Comparison of ENCODE assay signal across 8 cellular contexts in genomic region chr3:141796436-141797166, GRCh38. TPM values are rescaled to one million over a fixed set of nuclear protein-coding genes. Genes with fewer than 3 reads are reported as not detected.
A peak's percentile ranks its signal among the peaks of the same experiment; 100 is the strongest.
DNase-seq lines count a peak whose midpoint lies in the region; ATAC-seq and TF ChIP-seq lines count a peak whose summit lies in the region.
"Had no signal": no experiment of that assay in that cellular context is flagged by ENCODE, and none has a peak within 500 bp of the region (broad histone marks: within the 10 kb centered on the region; RNA-seq: fewer than 3 reads in every experiment).

No MANE protein-coding gene starts in this region.

- peak; percentile 96 for ATAC-seq in GM19397 (IDR thresholded peaks at IDR 0.05; ENCODE audit: unreplicated experiment)
- ATAC-seq in HG03469 (IDR thresholded peaks at IDR 0.05; ENCODE audit: unreplicated experiment) = peak; percentile 98
- peak; percentile 79 for ATAC-seq in effector memory CD8-positive, alpha-beta T cell (replicated peaks)

- peak overlapping the region; percentile 84 to 87 for H3K4me3 Mint-ChIP-seq in effector memory CD8-positive, alpha-beta T cell

- TF ChIP-seq EP300 in ovary (IDR thresholded peaks at IDR 0.05) = no peak

- H3K36me3 Mint-ChIP-seq in effector memory CD8-positive, alpha-beta T cell (ENCODE audit: insufficient read depth) = peaks cover 26% of the 10 kb centered on the region

- intact Hi-C loops in ovary (cut with DNase I) (no loop called here), thyroid gland (cut with DNase I) (loop anchor here (10.0 kb wide), 1 partner anchor 78 kb away; the partner anchor contains the start of gene ATP1B3)

- WGBS in ovary, 3 donors = 66 to 78% (median 72%) methylated on average over 15 of the region's 15 CpGs
- WGBS in thyroid gland, 2 donors = 58 to 66% methylated on average over 15 of the region's 15 CpGs

- H3K27ac Mint-ChIP-seq in effector memory CD8-positive, alpha-beta T cell = peak overlapping the region; percentile 81 to 97

- H3K27me3 ChIP-seq in ovary = no peaks in the 10 kb centered on the region
- H3K27me3 ChIP-seq in thyroid gland = no peaks in the 10 kb centered on the region

- H3K4me1 ChIP-seq in ovary (ENCODE audit: insufficient read depth) = peaks cover 16% of the 10 kb centered on the region
- H3K4me1 ChIP-seq in thyroid gland = peaks cover 28 to 30% of the 10 kb centered on the region in 2 donors

- H3K27me3 Mint-ChIP-seq in effector memory CD8-positive, alpha-beta T cell = no peaks in the 10 kb centered on the region

- H3K36me3 ChIP-seq in ovary (no peaks in the 10 kb centered on the region), thyroid gland (no peaks in the 10 kb centered on the region)

- H3K9me3 Mint-ChIP-seq in effector memory CD8-positive, alpha-beta T cell = no peaks in the 10 kb centered on the region

- no peaks in the 10 kb centered on the region for H3K9me3 ChIP-seq in ovary
- H3K9me3 ChIP-seq in thyroid gland = no peaks in the 10 kb centered on the region

- peaks cover 47 to 54% of the 10 kb centered on the region in 2 donors for H3K4me1 Mint-ChIP-seq in effector memory CD8-positive, alpha-beta T cell (ENCODE audit: low read depth in 2 of 2)

- H3K27ac ChIP-seq in ovary = peak overlapping the region; percentile 43 to 74
- peak overlapping the region; percentile 83 to 96 (median 92) for H3K27ac ChIP-seq in thyroid gland

- TF ChIP-seq POLR2A in ovary (IDR thresholded peaks at IDR 0.05) = no peak
- TF ChIP-seq POLR2A in thyroid gland (IDR thresholded peaks at IDR 0.05) = no peak

- H3K4me3 ChIP-seq in ovary (peak overlapping the region; percentile 33), thyroid gland (replicated peaks in 1 of 3) (peak overlapping the region in 1 of 3 donors; percentile 10)

- TF ChIP-seq CTCF in ovary (IDR thresholded peaks at IDR 0.05) (no peak), thyroid gland (IDR thresholded peaks at IDR 0.05) (no peak)

- peak; percentile 52 to 83 for DNase-seq in activated CD4-positive, alpha-beta T cell treated with anti-CD3 and anti-CD28 coated beads, Interleukin-2, amount 50 U/mL, for 24 hours (ENCODE audit: low read depth in 1 of 2, low spot score in 1 of 2)
- peak; percentile 45 to 47 (median 46) for DNase-seq in effector memory CD8-positive, alpha-beta T cell
- DNase-seq in ovary = no peak
- DNase-seq in thyroid gland = peak in 1 of 2 donors; percentile 46
- DNase-seq in DMS 273 treated with DMSO at 0.1 percent for 48 hours (lab: John Stamatoyannopoulos, UW) = no peak

RNA-seq across cellular contexts. Expression of gene GRK7, which starts 33.4 kb away (rescaled TPM):
- total RNA-seq in ovary (under 1 TPM in 3 of 7 donors, not detected in 4; 0.08 to 0.13 (median 0.13) TPM), thyroid gland (not detected)
- polyA plus RNA-seq in ovary = under 1 TPM in 1 of 2 donors, not detected in 1; 0.02 TPM
- total RNA-seq: epithelial cell of proximal tubule had no signal

RNA-seq across cellular contexts. Expression of gene RNF7, which starts 58.5 kb away (rescaled TPM):
- total RNA-seq in ovary (10 to 100 TPM; 70.2 to 88.9 (median 78.5) TPM), thyroid gland (100 to 1,000 TPM in 1 of 4 donors, 10 to 100 TPM in 3; 56.5 to 114 (median 79.1) TPM)
- polyA plus RNA-seq in ovary = 100 to 1,000 TPM in 1 of 2 donors, 10 to 100 TPM in 1; 90.9 to 100 TPM

Comparison
In these comparisons a context has a peak if more than half of its experiments do, and no peak if none do; other contexts are left out.
1. DNase-seq: peak in activated CD4-positive, alpha-beta T cell treated with anti-CD3 and anti-CD28 coated beads, Interleukin-2, amount 50 U/mL, for 24 hours (2 of 2) and effector memory CD8-positive, alpha-beta T cell (3 of 3); none in ovary (0 of 5) and DMS 273 treated with DMSO at 0.1 percent for 48 hours (single experiment).
2. Peak in every context shown above with its lines, with median percentiles within 50 percentile points of each other: ATAC-seq.